Comparison of ENCODE assay signal across 13 cellular contexts in the genomic region with DNA sequence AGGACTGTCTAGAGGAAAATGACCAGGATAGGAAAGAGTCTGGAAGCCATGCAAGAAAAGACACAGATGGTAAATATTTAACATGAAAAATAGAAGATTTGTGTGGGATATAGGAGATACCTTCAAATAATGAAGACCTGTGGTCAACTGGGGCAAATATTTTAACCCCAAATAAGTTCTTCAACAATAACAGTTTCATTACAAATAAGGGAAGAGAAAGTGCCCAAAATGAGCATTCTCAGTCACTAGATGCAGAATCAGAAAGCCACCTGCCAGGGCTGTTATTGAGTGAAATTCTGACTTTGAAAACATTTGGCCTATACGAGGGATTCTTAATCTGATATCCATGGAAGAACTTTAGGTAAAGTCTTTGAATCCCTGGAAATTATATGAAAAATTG.
DNase-seq lines count a peak whose midpoint lies in the region; ATAC-seq, FAIRE-seq and TF ChIP-seq lines count a peak whose summit lies in the region.
"Had no signal": no experiment of that assay in that cellular context is flagged by ENCODE, and none has a peak within 500 bp of the region (broad histone marks: within the 10 kb centered on the region; RNA-seq: fewer than 3 reads in every experiment).

No MANE protein-coding gene starts in this region.

- WGBS in GM12878 (ENCODE audit: insufficient coverage, insufficient replicate concordance, low lambda C conversion rate, missing lambda C conversion rate): 5% methylated on average over 1 of the region's 1 CpG

- no peak for TF ChIP-seq POLR2A in GM12878 (IDR thresholded peaks at IDR 0.05; ENCODE audit: low read depth, low read length)

- RAD21 ChIA-PET in GM12878 (lab: Charles Lee; ENCODE audit: unreplicated experiment): no interaction called here

- H3K9me3 ChIP-seq in GM12878 (replicated peaks; ENCODE audit: control insufficient read depth, insufficient read depth, low read length): no peaks in the 10 kb centered on the region; the same call in 1 of the 3 replicates

- peak; percentile 12; the same call in 1 of the 2 replicates for TF ChIP-seq RAD21 in GM12878 (IDR thresholded peaks at IDR 0.05; ENCODE audit: insufficient read depth, low read depth, low read length)

- CTCF ChIA-PET in GM12878 (lab: Yijun Ruan, JAX): no interaction called here

- H3K4me3 ChIP-seq in GM12878: no peak overlapping the region
- H3K4me3 ChIP-seq: cardiac muscle cell had no signal

- in situ Hi-C loops in GM12878 (cut with MboI): loop anchor here (25.0 kb wide), 1 partner anchor 91 kb away; no protein-coding TSS in a partner anchor

- no peaks in the 10 kb centered on the region for H4K20me1 ChIP-seq in GM12878 (ENCODE audit: control insufficient read depth, insufficient read depth)

- H3K36me3 ChIP-seq in GM12878 (ENCODE audit: control insufficient read depth in 2 of 2, insufficient read depth in 2 of 2, low read length in 1 of 2): no peaks in the 10 kb centered on the region
- H3K36me3 ChIP-seq: cardiac muscle cell had no signal

- H3K27ac ChIP-seq in GM12878 (ENCODE audit: control insufficient read depth, insufficient read depth): peak overlapping the region; percentile 99
- H3K27ac ChIP-seq: cardiac muscle cell had no signal

- no TSS peak for BruUV-seq in GM12878 (replicated peaks; lab: Mats Ljungman, UMichigan)

- no peak for TF ChIP-seq CTCF in GM12878 (IDR thresholded peaks at IDR 0.05 in 2 of 3, conservative IDR thresholded peaks at IDR 0.05 in 1 of 3; ENCODE audit: control insufficient read depth in 2 of 3, extremely low read depth in 1 of 3, insufficient read depth in 1 of 3, low read depth in 3 of 3, low read length in 3 of 3)

- SMC1A ChIA-PET in GM12878 (lab: Charles Lee; ENCODE audit: uncharacterized antibody, unreplicated experiment): no interaction called here

- FAIRE-seq in GM12878 (lab: Jason Lieb, UNC): peak; percentile 88
- FAIRE-seq: islet of Langerhans, TTC549 had no signal

- peak overlapping the region; percentile 98 for H3K4me2 ChIP-seq in GM12878 (ENCODE audit: control insufficient read depth, insufficient read depth)

- intact Hi-C loops in GM12878 (cut with micrococcal nuclease; ENCODE audit: unreplicated experiment): loop anchor here (1.0 to 2.0 kb wide), 3 partner anchors 81 to 99 kb away; no protein-coding TSS in a partner anchor

- no peak overlapping the region for H2AFZ ChIP-seq in GM12878 (ENCODE audit: control insufficient read depth, low read depth, low read length)

- peaks cover 56% of the 10 kb centered on the region for H3K79me2 ChIP-seq in GM12878 (ENCODE audit: control insufficient read depth, insufficient read depth, low read length)

- POLR2A ChIA-PET in GM12878 (lab: Charles Lee): no interaction called here

- DNase-seq in GM12878 (ENCODE audit: low read depth, low spot score): no peak
- no peak for DNase-seq in DMS153 (lab: John Stamatoyannopoulos, UW)
- DNase-seq in mesenteric fat pad (ENCODE audit: low spot score): no peak
- no peak for DNase-seq in COLO668 (lab: John Stamatoyannopoulos, UW; ENCODE audit: unreplicated experiment)
- DNase-seq: NCI-H187 treated with DMSO at 0.1 percent for 48 hours; nephron progenitor cell; stimulated activated CD4-positive, alpha-beta T cell treated with anti-CD3 and anti-CD28 coated beads, Interleukin-12 subunit alpha, Interleukin-12 subunit beta, amount 100 ng/mL, for 4 hours had no signal

- peaks cover 40% of the 10 kb centered on the region for H3K4me1 ChIP-seq in GM12878 (ENCODE audit: control insufficient read depth, insufficient read depth, low read length)

- no peaks in the 10 kb centered on the region for H3K27me3 ChIP-seq in GM12878 (replicated peaks in 1 of 2; ENCODE audit: control insufficient read depth in 2 of 2, insufficient read depth in 2 of 2, low read length in 1 of 2)
- H3K27me3 ChIP-seq: cardiac muscle cell had no signal

- ATAC-seq in GM18907 (IDR thresholded peaks at IDR 0.05; ENCODE audit: unreplicated experiment) (peak; percentile 48), GM21528 (IDR thresholded peaks at IDR 0.05; ENCODE audit: low FRiP score, unreplicated experiment) (peak; percentile 45), HG03159 (IDR thresholded peaks at IDR 0.05; ENCODE audit: unreplicated experiment) (peak; percentile 52), GM12878 (peak; percentile 42)

- H3K9ac ChIP-seq in GM12878 (ENCODE audit: control insufficient read depth, insufficient read depth, low read length): peak overlapping the region; percentile 24

- TF ChIP-seq EP300 in GM12878 (IDR thresholded peaks at IDR 0.05; ENCODE audit: borderline replicate concordance in 1 of 2, control insufficient read depth in 1 of 2, low read depth in 2 of 2, low read length in 2 of 2): peak; percentile 89 to 96

TF ChIP-seq in GM12878, 131 proteins besides CTCF, POLR2A, EP300 and RAD21 (continues in another document):
- no peak for TF ChIP-seq NRF1 (conservative IDR thresholded peaks at IDR 0.05; ENCODE audit: low read depth, low read length)
- peak; percentile 94 for TF ChIP-seq RUNX3 (IDR thresholded peaks at IDR 0.05; ENCODE audit: low read length)
- peak; percentile 23; the same call in 1 of the 2 replicates for TF ChIP-seq SMC3 (IDR thresholded peaks at IDR 0.05; ENCODE audit: borderline replicate concordance, low read length)
- no peak for TF ChIP-seq SMAD1 (IDR thresholded peaks at IDR 0.05; ENCODE audit: low read depth, partially characterized antibody)
- TF ChIP-seq, protein P1, sequence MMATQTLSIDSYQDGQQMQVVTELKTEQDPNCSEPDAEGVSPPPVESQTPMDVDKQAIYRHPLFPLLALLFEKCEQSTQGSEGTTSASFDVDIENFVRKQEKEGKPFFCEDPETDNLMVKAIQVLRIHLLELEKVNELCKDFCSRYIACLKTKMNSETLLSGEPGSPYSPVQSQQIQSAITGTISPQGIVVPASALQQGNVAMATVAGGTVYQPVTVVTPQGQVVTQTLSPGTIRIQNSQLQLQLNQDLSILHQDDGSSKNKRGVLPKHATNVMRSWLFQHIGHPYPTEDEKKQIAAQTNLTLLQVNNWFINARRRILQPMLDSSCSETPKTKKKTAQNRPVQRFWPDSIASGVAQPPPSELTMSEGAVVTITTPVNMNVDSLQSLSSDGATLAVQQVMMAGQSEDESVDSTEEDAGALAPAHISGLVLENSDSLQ (IDR thresholded peaks at IDR 0.05): no peak
- peak; percentile 94 for TF ChIP-seq TCF12 (IDR thresholded peaks at IDR 0.05; ENCODE audit: low read depth, low read length)
- TF ChIP-seq, protein P2, sequence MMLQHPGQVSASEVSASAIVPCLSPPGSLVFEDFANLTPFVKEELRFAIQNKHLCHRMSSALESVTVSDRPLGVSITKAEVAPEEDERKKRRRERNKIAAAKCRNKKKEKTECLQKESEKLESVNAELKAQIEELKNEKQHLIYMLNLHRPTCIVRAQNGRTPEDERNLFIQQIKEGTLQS (IDR thresholded peaks at IDR 0.05; ENCODE audit: borderline replicate concordance, extremely low read depth, low read depth, low read length): no peak
- no peak for TF ChIP-seq SREBF2 (IDR thresholded peaks at IDR 0.05; ENCODE audit: low read length)
- TF ChIP-seq KAT2A (conservative IDR thresholded peaks at IDR 0.05; ENCODE audit: control insufficient read depth, low read depth, low read length): no peak
- TF ChIP-seq SP1 (IDR thresholded peaks at IDR 0.05; ENCODE audit: low read depth, low read length): peak; percentile 30
- no peak for TF ChIP-seq EZH2 (IDR thresholded peaks at IDR 0.05; ENCODE audit: borderline replicate concordance, control insufficient read depth, low read depth, low read length)
- no peak for TF ChIP-seq HCFC1 (IDR thresholded peaks at IDR 0.05; ENCODE audit: low read length)
- TF ChIP-seq GATAD2B (conservative IDR thresholded peaks at IDR 0.05; ENCODE audit: low read depth): peak; percentile 47; the same call in 1 of the 2 replicates
- TF ChIP-seq, protein P3, sequence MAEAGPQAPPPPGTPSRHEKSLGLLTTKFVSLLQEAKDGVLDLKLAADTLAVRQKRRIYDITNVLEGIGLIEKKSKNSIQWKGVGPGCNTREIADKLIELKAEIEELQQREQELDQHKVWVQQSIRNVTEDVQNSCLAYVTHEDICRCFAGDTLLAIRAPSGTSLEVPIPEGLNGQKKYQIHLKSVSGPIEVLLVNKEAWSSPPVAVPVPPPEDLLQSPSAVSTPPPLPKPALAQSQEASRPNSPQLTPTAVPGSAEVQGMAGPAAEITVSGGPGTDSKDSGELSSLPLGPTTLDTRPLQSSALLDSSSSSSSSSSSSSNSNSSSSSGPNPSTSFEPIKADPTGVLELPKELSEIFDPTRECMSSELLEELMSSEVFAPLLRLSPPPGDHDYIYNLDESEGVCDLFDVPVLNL (IDR thresholded peaks at IDR 0.05; ENCODE audit: low read depth, low read length): no peak
- TF ChIP-seq BHLHE40 (IDR thresholded peaks at IDR 0.05; ENCODE audit: borderline replicate concordance in 1 of 2, low read depth in 2 of 2, low read length in 1 of 2): peak; percentile 41 to 72; a peak in 2 of 4 replicates
- TF ChIP-seq MEF2A (IDR thresholded peaks at IDR 0.05; ENCODE audit: insufficient read depth, low read depth, low read length): peak; percentile 84
- no peak for TF ChIP-seq ZZZ3 (IDR thresholded peaks at IDR 0.05; ENCODE audit: control insufficient read depth, insufficient read length, low read depth)
